24 cellular contexts compared by ENCODE assay signal in the genomic region with DNA sequence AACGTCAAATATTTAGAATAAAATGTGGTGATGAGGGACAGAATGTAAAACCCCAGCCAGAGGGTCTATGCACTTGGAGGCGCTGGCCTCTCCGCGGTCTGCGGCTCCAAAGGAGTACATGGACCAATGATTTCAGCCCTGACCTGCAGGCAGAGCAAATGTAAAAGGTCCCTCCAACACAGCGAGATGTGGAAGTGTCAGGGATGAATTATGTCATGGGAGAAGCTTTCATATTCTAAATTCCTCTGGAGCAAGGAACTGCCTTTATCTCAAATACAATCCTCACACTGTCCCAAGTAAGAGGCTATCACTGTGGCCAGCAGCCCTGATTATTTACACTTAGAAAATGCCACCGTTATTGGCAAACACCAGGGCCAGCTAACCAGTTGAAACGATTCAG.
"Had no signal": no experiment of that assay in that cellular context is flagged by ENCODE, and none has a peak within 500 bp of the region (broad histone marks: within the 10 kb centered on the region; RNA-seq: fewer than 3 reads in every experiment).

No MANE protein-coding gene starts in this region.

- H2AFZ ChIP-seq: neural progenitor cell had no signal

- H3K27ac Mint-ChIP-seq: activated CD4-positive, alpha-beta T cell treated with anti-CD3 and anti-CD28 coated beads for 36 hours; activated CD8-positive, alpha-beta memory T cell treated with anti-CD3 and anti-CD28 coated beads, Interleukin-2, amount 10 ng/mL, durations not matched to agents 7 days and 5 days; activated CD8-positive, alpha-beta T cell treated with anti-CD3 and anti-CD28 coated beads, Interleukin-2, amount 10 ng/mL, durations not matched to agents 7 days and 5 days; activated naive CD4-positive, alpha-beta T cell treated with anti-CD3 and anti-CD28 coated beads, Interleukin-2, amount 50 U/mL, for 24 hours; activated T-helper 2 cell treated with anti-CD3 and anti-CD28 coated beads, Interferon-gamma antibody, Interleukin-2, Interleukin-4, amounts not matched to agents 10 μg/mL and 5 μg/mL and 100 μg/mL, durations not matched to agents 14 hours and 24 hours and 36 hours; naive B cell; neural progenitor cell; stimulated activated effector memory CD8-positive, alpha-beta T cell treated with anti-CD3 and anti-CD28 coated beads, Interleukin-12 subunit alpha, Interleukin-12 subunit beta, amount 100 ng/mL, for 72 hours; stimulated activated naive CD8-positive, alpha-beta T cell treated with anti-CD3 and anti-CD28 coated beads, Interleukin-15, Interleukin-2, amounts not matched to agents 100 ng/mL and 50 ng/mL, for 24 hours; type B pancreatic cell had no signal

- H3K4me3 Mint-ChIP-seq: activated CD4-positive, alpha-beta T cell treated with anti-CD3 and anti-CD28 coated beads for 36 hours; activated CD8-positive, alpha-beta memory T cell treated with anti-CD3 and anti-CD28 coated beads, Interleukin-2, amount 10 ng/mL, durations not matched to agents 7 days and 5 days; activated CD8-positive, alpha-beta T cell treated with anti-CD3 and anti-CD28 coated beads, Interleukin-2, amount 10 ng/mL, durations not matched to agents 7 days and 5 days; activated naive CD4-positive, alpha-beta T cell treated with anti-CD3 and anti-CD28 coated beads, Interleukin-2, amount 50 U/mL, for 24 hours; naive B cell; neural progenitor cell; stimulated activated effector memory CD8-positive, alpha-beta T cell treated with anti-CD3 and anti-CD28 coated beads, Interleukin-12 subunit alpha, Interleukin-12 subunit beta, amount 100 ng/mL, for 72 hours; stimulated activated naive CD8-positive, alpha-beta T cell treated with anti-CD3 and anti-CD28 coated beads, Interleukin-15, Interleukin-2, amounts not matched to agents 100 ng/mL and 50 ng/mL, for 24 hours; type B pancreatic cell had no signal

- H3K27me3 ChIP-seq: breast epithelium, gastrocnemius medialis, heart left ventricle, neural progenitor cell, vagina had no signal

- H3K4me3 ChIP-seq: breast epithelium, gastrocnemius medialis, heart left ventricle, neural progenitor cell, skin epidermis, thoracic aorta, vagina had no signal

- H3K9ac ChIP-seq: neural progenitor cell had no signal

- DNase-seq: activated CD4-positive, alpha-beta T cell treated with anti-CD3 and anti-CD28 coated beads for 36 hours; activated CD4-positive, CD25-positive, alpha-beta regulatory T cell; activated CD8-positive, alpha-beta memory T cell treated with anti-CD3 and anti-CD28 coated beads, Interleukin-2, amount 10 ng/mL, durations not matched to agents 7 days and 5 days; activated CD8-positive, alpha-beta T cell treated with anti-CD3 and anti-CD28 coated beads, Interleukin-2, amount 10 ng/mL, durations not matched to agents 7 days and 5 days; activated T-cell treated with anti-CD3 and anti-CD28 coated beads, Interleukin-2, amount 50 U/mL, for 48 hours; central memory CD4-positive, alpha-beta T cell; gastrocnemius medialis; heart left ventricle; mammary epithelial cell; naive B cell; occipital lobe; right cardiac atrium; stimulated activated CD4-positive, alpha-beta T cell treated with anti-CD3 and anti-CD28 coated beads, Interleukin-12 subunit alpha, Interleukin-12 subunit beta, amount 100 ng/mL, for 4 hours; stimulated activated CD4-positive, alpha-beta T cell treated with anti-CD3 and anti-CD28 coated beads, Interleukin-4, amount 100 ng/mL, for 1 hour had no signal

- H3K9me3 Mint-ChIP-seq: activated naive CD4-positive, alpha-beta T cell treated with anti-CD3 and anti-CD28 coated beads, Interleukin-2, amount 50 U/mL, for 24 hours; activated T-helper 2 cell treated with anti-CD3 and anti-CD28 coated beads, Interferon-gamma antibody, Interleukin-2, Interleukin-4, amounts not matched to agents 10 μg/mL and 5 μg/mL and 100 μg/mL, durations not matched to agents 14 hours and 24 hours and 36 hours; stimulated activated naive CD8-positive, alpha-beta T cell treated with anti-CD3 and anti-CD28 coated beads, Interleukin-15, Interleukin-2, amounts not matched to agents 100 ng/mL and 50 ng/mL, for 24 hours had no signal

- H3K36me3 ChIP-seq: breast epithelium, gastrocnemius medialis, heart left ventricle, neural progenitor cell, thoracic aorta, vagina had no signal

- H3K9me3 ChIP-seq: breast epithelium, gastrocnemius medialis, thoracic aorta, vagina had no signal

- H3K4me1 Mint-ChIP-seq: activated CD4-positive, alpha-beta T cell treated with anti-CD3 and anti-CD28 coated beads for 36 hours; activated CD8-positive, alpha-beta memory T cell treated with anti-CD3 and anti-CD28 coated beads, Interleukin-2, amount 10 ng/mL, durations not matched to agents 7 days and 5 days; activated naive CD4-positive, alpha-beta T cell treated with anti-CD3 and anti-CD28 coated beads, Interleukin-2, amount 50 U/mL, for 24 hours; naive B cell; stimulated activated effector memory CD8-positive, alpha-beta T cell treated with anti-CD3 and anti-CD28 coated beads, Interleukin-12 subunit alpha, Interleukin-12 subunit beta, amount 100 ng/mL, for 72 hours had no signal

- H3K27me3 Mint-ChIP-seq: activated CD4-positive, alpha-beta T cell treated with anti-CD3 and anti-CD28 coated beads for 36 hours; activated CD8-positive, alpha-beta memory T cell treated with anti-CD3 and anti-CD28 coated beads, Interleukin-2, amount 10 ng/mL, durations not matched to agents 7 days and 5 days; activated naive CD4-positive, alpha-beta T cell treated with anti-CD3 and anti-CD28 coated beads, Interleukin-2, amount 50 U/mL, for 24 hours; naive B cell; stimulated activated naive CD8-positive, alpha-beta T cell treated with anti-CD3 and anti-CD28 coated beads, Interleukin-15, Interleukin-2, amounts not matched to agents 100 ng/mL and 50 ng/mL, for 24 hours had no signal

- ATAC-seq: activated CD4-positive, alpha-beta T cell treated with anti-CD3 and anti-CD28 coated beads for 36 hours; activated CD8-positive, alpha-beta memory T cell treated with anti-CD3 and anti-CD28 coated beads, Interleukin-2, amount 10 ng/mL, durations not matched to agents 7 days and 5 days; activated CD8-positive, alpha-beta T cell treated with anti-CD3 and anti-CD28 coated beads, Interleukin-2, amount 10 ng/mL, durations not matched to agents 7 days and 5 days; gastrocnemius medialis; heart left ventricle; right cardiac atrium; stimulated activated effector memory CD8-positive, alpha-beta T cell treated with anti-CD3 and anti-CD28 coated beads, Interleukin-12 subunit alpha, Interleukin-12 subunit beta, amount 100 ng/mL, for 72 hours had no signal

- H3K36me3 Mint-ChIP-seq: activated CD8-positive, alpha-beta memory T cell treated with anti-CD3 and anti-CD28 coated beads, Interleukin-2, amount 10 ng/mL, durations not matched to agents 7 days and 5 days; activated naive CD4-positive, alpha-beta T cell treated with anti-CD3 and anti-CD28 coated beads, Interleukin-2, amount 50 U/mL, for 24 hours; naive B cell; neural progenitor cell; stimulated activated effector memory CD8-positive, alpha-beta T cell treated with anti-CD3 and anti-CD28 coated beads, Interleukin-12 subunit alpha, Interleukin-12 subunit beta, amount 100 ng/mL, for 72 hours had no signal

- H3K4me1 ChIP-seq: breast epithelium, gastrocnemius medialis, heart left ventricle, neural progenitor cell had no signal

- H3K27ac ChIP-seq: breast epithelium, gastrocnemius medialis, heart left ventricle, neural progenitor cell, skin epidermis, thoracic aorta, vagina had no signal

- H3K4me2 ChIP-seq: neural progenitor cell had no signal
